1 cellular context compared by ENCODE assay signal in the genomic region with DNA sequence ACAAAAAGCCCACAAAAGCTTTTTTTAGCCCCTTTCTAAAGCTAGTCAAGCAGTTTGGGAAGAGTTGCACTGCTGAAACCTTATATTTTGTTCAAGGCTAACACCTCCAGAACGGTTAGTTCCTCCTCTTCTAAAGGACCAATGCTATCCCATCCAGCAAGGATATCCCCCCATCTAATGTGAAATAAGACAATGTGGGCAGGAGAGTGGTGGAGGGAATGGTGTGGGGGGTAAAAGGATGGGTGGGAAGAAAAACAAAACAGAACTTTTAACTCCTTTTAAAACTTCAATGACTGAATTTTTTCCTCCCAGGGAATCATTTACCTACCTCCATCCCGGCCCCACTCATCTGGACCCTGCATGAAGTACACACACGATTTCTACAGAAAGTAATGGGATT.
TF ChIP-seq lines count a peak whose summit lies in the region.

No MANE protein-coding gene starts in this region.

TF ChIP-seq in GM23338, 12 proteins besides CTCF, POLR2A, EP300 and RAD21 (continued from another document):
- TF ChIP-seq, protein P1, sequence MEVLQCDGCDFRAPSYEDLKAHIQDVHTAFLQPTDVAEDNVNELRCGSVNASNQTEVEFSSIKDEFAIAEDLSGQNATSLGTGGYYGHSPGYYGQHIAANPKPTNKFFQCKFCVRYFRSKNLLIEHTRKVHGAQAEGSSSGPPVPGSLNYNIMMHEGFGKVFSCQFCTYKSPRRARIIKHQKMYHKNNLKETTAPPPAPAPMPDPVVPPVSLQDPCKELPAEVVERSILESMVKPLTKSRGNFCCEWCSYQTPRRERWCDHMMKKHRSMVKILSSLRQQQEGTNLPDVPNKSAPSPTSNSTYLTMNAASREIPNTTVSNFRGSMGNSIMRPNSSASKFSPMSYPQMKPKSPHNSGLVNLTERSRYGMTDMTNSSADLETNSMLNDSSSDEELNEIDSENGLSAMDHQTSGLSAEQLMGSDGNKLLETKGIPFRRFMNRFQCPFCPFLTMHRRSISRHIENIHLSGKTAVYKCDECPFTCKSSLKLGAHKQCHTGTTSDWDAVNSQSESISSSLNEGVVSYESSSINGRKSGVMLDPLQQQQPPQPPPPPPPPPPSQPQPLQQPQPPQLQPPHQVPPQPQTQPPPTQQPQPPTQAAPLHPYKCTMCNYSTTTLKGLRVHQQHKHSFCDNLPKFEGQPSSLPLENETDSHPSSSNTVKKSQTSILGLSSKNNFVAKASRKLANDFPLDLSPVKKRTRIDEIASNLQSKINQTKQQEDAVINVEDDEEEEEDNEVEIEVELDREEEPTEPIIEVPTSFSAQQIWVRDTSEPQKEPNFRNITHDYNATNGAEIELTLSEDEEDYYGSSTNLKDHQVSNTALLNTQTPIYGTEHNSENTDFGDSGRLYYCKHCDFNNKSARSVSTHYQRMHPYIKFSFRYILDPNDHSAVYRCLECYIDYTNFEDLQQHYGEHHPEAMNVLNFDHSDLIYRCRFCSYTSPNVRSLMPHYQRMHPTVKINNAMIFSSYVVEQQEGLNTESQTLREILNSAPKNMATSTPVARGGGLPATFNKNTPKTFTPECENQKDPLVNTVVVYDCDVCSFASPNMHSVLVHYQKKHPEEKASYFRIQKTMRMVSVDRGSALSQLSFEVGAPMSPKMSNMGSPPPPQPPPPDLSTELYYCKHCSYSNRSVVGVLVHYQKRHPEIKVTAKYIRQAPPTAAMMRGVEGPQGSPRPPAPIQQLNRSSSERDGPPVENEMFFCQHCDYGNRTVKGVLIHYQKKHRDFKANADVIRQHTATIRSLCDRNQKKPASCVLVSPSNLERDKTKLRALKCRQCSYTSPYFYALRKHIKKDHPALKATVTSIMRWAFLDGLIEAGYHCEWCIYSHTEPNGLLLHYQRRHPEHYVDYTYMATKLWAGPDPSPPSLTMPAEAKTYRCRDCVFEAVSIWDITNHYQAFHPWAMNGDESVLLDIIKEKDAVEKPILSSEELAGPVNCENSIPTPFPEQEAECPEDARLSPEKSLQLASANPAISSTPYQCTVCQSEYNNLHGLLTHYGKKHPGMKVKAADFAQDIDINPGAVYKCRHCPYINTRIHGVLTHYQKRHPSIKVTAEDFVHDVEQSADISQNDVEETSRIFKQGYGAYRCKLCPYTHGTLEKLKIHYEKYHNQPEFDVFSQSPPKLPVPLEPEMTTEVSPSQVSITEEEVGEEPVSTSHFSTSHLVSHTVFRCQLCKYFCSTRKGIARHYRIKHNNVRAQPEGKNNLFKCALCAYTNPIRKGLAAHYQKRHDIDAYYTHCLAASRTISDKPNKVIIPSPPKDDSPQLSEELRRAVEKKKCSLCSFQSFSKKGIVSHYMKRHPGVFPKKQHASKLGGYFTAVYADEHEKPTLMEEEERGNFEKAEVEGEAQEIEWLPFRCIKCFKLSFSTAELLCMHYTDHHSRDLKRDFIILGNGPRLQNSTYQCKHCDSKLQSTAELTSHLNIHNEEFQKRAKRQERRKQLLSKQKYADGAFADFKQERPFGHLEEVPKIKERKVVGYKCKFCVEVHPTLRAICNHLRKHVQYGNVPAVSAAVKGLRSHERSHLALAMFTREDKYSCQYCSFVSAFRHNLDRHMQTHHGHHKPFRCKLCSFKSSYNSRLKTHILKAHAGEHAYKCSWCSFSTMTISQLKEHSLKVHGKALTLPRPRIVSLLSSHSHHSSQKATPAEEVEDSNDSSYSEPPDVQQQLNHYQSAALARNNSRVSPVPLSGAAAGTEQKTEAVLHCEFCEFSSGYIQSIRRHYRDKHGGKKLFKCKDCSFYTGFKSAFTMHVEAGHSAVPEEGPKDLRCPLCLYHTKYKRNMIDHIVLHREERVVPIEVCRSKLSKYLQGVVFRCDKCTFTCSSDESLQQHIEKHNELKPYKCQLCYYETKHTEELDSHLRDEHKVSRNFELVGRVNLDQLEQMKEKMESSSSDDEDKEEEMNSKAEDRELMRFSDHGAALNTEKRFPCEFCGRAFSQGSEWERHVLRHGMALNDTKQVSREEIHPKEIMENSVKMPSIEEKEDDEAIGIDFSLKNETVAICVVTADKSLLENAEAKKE (CRISPR knock-in tag; IDR thresholded peaks at IDR 0.05), result no peak
- TF ChIP-seq JUNB (IDR thresholded peaks at IDR 0.05; ENCODE audit: unreplicated experiment), result no peak
- TF ChIP-seq, protein P2, sequence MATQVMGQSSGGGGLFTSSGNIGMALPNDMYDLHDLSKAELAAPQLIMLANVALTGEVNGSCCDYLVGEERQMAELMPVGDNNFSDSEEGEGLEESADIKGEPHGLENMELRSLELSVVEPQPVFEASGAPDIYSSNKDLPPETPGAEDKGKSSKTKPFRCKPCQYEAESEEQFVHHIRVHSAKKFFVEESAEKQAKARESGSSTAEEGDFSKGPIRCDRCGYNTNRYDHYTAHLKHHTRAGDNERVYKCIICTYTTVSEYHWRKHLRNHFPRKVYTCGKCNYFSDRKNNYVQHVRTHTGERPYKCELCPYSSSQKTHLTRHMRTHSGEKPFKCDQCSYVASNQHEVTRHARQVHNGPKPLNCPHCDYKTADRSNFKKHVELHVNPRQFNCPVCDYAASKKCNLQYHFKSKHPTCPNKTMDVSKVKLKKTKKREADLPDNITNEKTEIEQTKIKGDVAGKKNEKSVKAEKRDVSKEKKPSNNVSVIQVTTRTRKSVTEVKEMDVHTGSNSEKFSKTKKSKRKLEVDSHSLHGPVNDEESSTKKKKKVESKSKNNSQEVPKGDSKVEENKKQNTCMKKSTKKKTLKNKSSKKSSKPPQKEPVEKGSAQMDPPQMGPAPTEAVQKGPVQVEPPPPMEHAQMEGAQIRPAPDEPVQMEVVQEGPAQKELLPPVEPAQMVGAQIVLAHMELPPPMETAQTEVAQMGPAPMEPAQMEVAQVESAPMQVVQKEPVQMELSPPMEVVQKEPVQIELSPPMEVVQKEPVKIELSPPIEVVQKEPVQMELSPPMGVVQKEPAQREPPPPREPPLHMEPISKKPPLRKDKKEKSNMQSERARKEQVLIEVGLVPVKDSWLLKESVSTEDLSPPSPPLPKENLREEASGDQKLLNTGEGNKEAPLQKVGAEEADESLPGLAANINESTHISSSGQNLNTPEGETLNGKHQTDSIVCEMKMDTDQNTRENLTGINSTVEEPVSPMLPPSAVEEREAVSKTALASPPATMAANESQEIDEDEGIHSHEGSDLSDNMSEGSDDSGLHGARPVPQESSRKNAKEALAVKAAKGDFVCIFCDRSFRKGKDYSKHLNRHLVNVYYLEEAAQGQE (IDR thresholded peaks at IDR 0.05; ENCODE audit: unreplicated experiment), result no peak
- TF ChIP-seq ZNF331 (CRISPR knock-in tag; IDR thresholded peaks at IDR 0.05; ENCODE audit: low read depth), result no peak
- TF ChIP-seq ZNF114 (CRISPR knock-in tag; IDR thresholded peaks at IDR 0.05), result no peak
- TF ChIP-seq STAT1 (IDR thresholded peaks at IDR 0.05; ENCODE audit: unreplicated experiment), result no peak
- no peak for TF ChIP-seq EZH2 (IDR thresholded peaks at IDR 0.05; ENCODE audit: low read depth, unreplicated experiment)
- no peak for TF ChIP-seq POLR2AphosphoS5 (IDR thresholded peaks at IDR 0.05; ENCODE audit: low read depth)
TF ChIP-seq in GM23338: peak in this region for 0.
